In the genomic region with DNA sequence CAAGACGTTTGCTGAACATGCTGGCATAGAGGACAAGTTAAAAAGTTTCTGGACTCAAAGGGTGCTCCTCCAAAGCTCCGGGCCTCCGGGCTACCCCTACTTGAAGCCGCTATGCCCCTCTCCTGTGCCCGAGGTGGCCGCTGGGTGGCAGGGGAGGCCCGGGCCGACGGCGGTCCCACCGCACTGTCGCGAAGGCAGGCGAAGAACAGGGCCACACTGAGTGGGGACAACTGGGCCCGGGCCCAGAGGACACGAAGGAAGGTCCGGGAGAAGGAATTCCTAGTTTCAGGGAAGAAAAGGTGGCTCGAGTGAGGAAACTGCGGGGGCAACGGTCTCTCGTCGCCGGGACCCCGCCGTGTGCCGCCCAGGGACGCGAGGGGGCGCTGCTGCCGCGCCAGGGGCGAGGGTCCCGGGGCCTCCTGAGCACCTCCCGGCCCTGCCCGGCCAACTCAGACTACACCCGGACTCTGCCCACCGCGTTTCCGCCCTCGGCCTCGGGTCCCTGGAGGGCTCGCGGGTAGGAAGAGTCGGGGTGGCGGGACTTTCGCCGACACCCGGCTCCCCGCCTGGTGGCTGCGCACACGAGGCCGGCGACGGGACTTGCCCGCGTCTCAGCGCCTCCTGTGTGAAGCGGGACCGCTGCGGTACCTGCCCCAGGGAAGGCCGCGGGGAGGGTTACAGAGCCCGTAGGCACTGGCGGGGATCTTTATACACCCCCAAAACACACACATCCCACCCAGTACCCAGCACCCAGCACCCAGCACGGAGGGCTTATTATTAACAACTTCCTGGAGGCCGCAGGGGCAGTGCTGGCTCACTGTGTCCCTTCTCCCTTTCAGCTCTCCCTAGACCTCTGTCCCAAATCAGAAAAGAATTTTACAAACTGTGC, we compare ENCODE assay signal across 1 cellular context.
A peak's percentile ranks its signal among the peaks of the same experiment; 100 is the strongest.
TF ChIP-seq lines count a peak whose summit lies in the region.

No MANE protein-coding gene starts in this region.

TF ChIP-seq in WTC11, 78 proteins besides CTCF, POLR2A, EP300 and RAD21 (continued from another document and continues in another):
- TF ChIP-seq, protein P1, sequence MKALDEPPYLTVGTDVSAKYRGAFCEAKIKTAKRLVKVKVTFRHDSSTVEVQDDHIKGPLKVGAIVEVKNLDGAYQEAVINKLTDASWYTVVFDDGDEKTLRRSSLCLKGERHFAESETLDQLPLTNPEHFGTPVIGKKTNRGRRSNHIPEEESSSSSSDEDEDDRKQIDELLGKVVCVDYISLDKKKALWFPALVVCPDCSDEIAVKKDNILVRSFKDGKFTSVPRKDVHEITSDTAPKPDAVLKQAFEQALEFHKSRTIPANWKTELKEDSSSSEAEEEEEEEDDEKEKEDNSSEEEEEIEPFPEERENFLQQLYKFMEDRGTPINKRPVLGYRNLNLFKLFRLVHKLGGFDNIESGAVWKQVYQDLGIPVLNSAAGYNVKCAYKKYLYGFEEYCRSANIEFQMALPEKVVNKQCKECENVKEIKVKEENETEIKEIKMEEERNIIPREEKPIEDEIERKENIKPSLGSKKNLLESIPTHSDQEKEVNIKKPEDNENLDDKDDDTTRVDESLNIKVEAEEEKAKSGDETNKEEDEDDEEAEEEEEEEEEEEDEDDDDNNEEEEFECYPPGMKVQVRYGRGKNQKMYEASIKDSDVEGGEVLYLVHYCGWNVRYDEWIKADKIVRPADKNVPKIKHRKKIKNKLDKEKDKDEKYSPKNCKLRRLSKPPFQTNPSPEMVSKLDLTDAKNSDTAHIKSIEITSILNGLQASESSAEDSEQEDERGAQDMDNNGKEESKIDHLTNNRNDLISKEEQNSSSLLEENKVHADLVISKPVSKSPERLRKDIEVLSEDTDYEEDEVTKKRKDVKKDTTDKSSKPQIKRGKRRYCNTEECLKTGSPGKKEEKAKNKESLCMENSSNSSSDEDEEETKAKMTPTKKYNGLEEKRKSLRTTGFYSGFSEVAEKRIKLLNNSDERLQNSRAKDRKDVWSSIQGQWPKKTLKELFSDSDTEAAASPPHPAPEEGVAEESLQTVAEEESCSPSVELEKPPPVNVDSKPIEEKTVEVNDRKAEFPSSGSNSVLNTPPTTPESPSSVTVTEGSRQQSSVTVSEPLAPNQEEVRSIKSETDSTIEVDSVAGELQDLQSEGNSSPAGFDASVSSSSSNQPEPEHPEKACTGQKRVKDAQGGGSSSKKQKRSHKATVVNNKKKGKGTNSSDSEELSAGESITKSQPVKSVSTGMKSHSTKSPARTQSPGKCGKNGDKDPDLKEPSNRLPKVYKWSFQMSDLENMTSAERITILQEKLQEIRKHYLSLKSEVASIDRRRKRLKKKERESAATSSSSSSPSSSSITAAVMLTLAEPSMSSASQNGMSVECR (CRISPR knock-in tag; IDR thresholded peaks at IDR 0.05; ENCODE audit: borderline replicate concordance) = no peak
- no peak for TF ChIP-seq NR2C2 (CRISPR knock-in tag; IDR thresholded peaks at IDR 0.05)
- TF ChIP-seq TP53 (CRISPR knock-in tag; IDR thresholded peaks at IDR 0.05) = peak; percentile 55; the same call in 1 of the 2 replicates
- no peak for TF ChIP-seq JAZF1 (CRISPR knock-in tag; IDR thresholded peaks at IDR 0.05)
- no peak for TF ChIP-seq NR1H2 (CRISPR knock-in tag; IDR thresholded peaks at IDR 0.05)
- no peak for TF ChIP-seq PRRX2 (CRISPR knock-in tag; IDR thresholded peaks at IDR 0.05)
- TF ChIP-seq, protein P2, sequence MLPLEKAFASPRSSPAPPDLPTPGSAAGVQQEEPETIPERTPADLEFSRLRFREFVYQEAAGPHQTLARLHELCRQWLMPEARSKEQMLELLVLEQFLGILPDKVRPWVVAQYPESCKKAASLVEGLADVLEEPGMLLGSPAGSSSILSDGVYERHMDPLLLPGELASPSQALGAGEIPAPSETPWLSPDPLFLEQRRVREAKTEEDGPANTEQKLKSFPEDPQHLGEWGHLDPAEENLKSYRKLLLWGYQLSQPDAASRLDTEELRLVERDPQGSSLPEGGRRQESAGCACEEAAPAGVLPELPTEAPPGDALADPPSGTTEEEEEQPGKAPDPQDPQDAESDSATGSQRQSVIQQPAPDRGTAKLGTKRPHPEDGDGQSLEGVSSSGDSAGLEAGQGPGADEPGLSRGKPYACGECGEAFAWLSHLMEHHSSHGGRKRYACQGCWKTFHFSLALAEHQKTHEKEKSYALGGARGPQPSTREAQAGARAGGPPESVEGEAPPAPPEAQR (CRISPR knock-in tag; IDR thresholded peaks at IDR 0.05) = no peak
- 0 out of 2 replicates have a peak, but pooled peaks have one; percentile 37 for TF ChIP-seq NFE2L1 (CRISPR knock-in tag; IDR thresholded peaks at IDR 0.05)
- TF ChIP-seq, protein P3, sequence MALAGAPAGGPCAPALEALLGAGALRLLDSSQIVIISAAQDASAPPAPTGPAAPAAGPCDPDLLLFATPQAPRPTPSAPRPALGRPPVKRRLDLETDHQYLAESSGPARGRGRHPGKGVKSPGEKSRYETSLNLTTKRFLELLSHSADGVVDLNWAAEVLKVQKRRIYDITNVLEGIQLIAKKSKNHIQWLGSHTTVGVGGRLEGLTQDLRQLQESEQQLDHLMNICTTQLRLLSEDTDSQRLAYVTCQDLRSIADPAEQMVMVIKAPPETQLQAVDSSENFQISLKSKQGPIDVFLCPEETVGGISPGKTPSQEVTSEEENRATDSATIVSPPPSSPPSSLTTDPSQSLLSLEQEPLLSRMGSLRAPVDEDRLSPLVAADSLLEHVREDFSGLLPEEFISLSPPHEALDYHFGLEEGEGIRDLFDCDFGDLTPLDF (CRISPR knock-in tag; IDR thresholded peaks at IDR 0.05) = no peak
- no peak for TF ChIP-seq NFYB (CRISPR knock-in tag; conservative IDR thresholded peaks at IDR 0.05; ENCODE audit: low read depth)
- TF ChIP-seq GRHL2 (CRISPR knock-in tag; IDR thresholded peaks at IDR 0.05; ENCODE audit: insufficient replicate concordance, severe bottlenecking) = no peak
- no peak for TF ChIP-seq ZNF396 (CRISPR knock-in tag; IDR thresholded peaks at IDR 0.05; ENCODE audit: borderline replicate concordance)
- TF ChIP-seq, protein P4, sequence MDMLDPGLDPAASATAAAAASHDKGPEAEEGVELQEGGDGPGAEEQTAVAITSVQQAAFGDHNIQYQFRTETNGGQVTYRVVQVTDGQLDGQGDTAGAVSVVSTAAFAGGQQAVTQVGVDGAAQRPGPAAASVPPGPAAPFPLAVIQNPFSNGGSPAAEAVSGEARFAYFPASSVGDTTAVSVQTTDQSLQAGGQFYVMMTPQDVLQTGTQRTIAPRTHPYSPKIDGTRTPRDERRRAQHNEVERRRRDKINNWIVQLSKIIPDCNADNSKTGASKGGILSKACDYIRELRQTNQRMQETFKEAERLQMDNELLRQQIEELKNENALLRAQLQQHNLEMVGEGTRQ (CRISPR knock-in tag; IDR thresholded peaks at IDR 0.05) = no peak; the same call in 1 of the 2 replicates
- no peak for TF ChIP-seq ZBTB21 (CRISPR knock-in tag; IDR thresholded peaks at IDR 0.05; ENCODE audit: borderline replicate concordance)
- TF ChIP-seq, protein P5, sequence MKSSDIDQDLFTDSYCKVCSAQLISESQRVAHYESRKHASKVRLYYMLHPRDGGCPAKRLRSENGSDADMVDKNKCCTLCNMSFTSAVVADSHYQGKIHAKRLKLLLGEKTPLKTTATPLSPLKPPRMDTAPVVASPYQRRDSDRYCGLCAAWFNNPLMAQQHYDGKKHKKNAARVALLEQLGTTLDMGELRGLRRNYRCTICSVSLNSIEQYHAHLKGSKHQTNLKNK (CRISPR knock-in tag; IDR thresholded peaks at IDR 0.05) = no peak
- TF ChIP-seq SP1 (CRISPR knock-in tag; conservative IDR thresholded peaks at IDR 0.05) = no peak; the same call in 1 of the 2 replicates
- TF ChIP-seq, protein P6, sequence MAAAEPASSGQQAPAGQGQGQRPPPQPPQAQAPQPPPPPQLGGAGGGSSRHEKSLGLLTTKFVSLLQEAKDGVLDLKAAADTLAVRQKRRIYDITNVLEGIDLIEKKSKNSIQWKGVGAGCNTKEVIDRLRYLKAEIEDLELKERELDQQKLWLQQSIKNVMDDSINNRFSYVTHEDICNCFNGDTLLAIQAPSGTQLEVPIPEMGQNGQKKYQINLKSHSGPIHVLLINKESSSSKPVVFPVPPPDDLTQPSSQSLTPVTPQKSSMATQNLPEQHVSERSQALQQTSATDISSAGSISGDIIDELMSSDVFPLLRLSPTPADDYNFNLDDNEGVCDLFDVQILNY (CRISPR knock-in tag; IDR thresholded peaks at IDR 0.05) = no peak
- TF ChIP-seq ZNF416 (CRISPR knock-in tag; IDR thresholded peaks at IDR 0.05) = no peak; the same call in 1 of the 2 replicates
- TF ChIP-seq ATF1 (CRISPR knock-in tag; IDR thresholded peaks at IDR 0.05) = no peak
- no peak for TF ChIP-seq TEAD1 (CRISPR knock-in tag; IDR thresholded peaks at IDR 0.05)
- TF ChIP-seq, protein P7, sequence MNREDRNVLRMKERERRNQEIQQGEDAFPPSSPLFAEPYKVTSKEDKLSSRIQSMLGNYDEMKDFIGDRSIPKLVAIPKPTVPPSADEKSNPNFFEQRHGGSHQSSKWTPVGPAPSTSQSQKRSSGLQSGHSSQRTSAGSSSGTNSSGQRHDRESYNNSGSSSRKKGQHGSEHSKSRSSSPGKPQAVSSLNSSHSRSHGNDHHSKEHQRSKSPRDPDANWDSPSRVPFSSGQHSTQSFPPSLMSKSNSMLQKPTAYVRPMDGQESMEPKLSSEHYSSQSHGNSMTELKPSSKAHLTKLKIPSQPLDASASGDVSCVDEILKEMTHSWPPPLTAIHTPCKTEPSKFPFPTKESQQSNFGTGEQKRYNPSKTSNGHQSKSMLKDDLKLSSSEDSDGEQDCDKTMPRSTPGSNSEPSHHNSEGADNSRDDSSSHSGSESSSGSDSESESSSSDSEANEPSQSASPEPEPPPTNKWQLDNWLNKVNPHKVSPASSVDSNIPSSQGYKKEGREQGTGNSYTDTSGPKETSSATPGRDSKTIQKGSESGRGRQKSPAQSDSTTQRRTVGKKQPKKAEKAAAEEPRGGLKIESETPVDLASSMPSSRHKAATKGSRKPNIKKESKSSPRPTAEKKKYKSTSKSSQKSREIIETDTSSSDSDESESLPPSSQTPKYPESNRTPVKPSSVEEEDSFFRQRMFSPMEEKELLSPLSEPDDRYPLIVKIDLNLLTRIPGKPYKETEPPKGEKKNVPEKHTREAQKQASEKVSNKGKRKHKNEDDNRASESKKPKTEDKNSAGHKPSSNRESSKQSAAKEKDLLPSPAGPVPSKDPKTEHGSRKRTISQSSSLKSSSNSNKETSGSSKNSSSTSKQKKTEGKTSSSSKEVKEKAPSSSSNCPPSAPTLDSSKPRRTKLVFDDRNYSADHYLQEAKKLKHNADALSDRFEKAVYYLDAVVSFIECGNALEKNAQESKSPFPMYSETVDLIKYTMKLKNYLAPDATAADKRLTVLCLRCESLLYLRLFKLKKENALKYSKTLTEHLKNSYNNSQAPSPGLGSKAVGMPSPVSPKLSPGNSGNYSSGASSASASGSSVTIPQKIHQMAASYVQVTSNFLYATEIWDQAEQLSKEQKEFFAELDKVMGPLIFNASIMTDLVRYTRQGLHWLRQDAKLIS (CRISPR knock-in tag; IDR thresholded peaks at IDR 0.05; ENCODE audit: borderline replicate concordance) = no peak
- peak; percentile 29; the same call in 1 of the 2 replicates for TF ChIP-seq CREM (CRISPR knock-in tag; IDR thresholded peaks at IDR 0.05)
- TF ChIP-seq, protein P8, sequence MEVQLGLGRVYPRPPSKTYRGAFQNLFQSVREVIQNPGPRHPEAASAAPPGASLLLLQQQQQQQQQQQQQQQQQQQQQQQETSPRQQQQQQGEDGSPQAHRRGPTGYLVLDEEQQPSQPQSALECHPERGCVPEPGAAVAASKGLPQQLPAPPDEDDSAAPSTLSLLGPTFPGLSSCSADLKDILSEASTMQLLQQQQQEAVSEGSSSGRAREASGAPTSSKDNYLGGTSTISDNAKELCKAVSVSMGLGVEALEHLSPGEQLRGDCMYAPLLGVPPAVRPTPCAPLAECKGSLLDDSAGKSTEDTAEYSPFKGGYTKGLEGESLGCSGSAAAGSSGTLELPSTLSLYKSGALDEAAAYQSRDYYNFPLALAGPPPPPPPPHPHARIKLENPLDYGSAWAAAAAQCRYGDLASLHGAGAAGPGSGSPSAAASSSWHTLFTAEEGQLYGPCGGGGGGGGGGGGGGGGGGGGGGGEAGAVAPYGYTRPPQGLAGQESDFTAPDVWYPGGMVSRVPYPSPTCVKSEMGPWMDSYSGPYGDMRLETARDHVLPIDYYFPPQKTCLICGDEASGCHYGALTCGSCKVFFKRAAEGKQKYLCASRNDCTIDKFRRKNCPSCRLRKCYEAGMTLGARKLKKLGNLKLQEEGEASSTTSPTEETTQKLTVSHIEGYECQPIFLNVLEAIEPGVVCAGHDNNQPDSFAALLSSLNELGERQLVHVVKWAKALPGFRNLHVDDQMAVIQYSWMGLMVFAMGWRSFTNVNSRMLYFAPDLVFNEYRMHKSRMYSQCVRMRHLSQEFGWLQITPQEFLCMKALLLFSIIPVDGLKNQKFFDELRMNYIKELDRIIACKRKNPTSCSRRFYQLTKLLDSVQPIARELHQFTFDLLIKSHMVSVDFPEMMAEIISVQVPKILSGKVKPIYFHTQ (CRISPR knock-in tag; IDR thresholded peaks at IDR 0.05) = no peak
- TF ChIP-seq, protein P9, sequence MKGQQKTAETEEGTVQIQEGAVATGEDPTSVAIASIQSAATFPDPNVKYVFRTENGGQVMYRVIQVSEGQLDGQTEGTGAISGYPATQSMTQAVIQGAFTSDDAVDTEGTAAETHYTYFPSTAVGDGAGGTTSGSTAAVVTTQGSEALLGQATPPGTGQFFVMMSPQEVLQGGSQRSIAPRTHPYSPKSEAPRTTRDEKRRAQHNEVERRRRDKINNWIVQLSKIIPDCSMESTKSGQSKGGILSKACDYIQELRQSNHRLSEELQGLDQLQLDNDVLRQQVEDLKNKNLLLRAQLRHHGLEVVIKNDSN (CRISPR knock-in tag; IDR thresholded peaks at IDR 0.05) = no peak
- TF ChIP-seq, protein P10, sequence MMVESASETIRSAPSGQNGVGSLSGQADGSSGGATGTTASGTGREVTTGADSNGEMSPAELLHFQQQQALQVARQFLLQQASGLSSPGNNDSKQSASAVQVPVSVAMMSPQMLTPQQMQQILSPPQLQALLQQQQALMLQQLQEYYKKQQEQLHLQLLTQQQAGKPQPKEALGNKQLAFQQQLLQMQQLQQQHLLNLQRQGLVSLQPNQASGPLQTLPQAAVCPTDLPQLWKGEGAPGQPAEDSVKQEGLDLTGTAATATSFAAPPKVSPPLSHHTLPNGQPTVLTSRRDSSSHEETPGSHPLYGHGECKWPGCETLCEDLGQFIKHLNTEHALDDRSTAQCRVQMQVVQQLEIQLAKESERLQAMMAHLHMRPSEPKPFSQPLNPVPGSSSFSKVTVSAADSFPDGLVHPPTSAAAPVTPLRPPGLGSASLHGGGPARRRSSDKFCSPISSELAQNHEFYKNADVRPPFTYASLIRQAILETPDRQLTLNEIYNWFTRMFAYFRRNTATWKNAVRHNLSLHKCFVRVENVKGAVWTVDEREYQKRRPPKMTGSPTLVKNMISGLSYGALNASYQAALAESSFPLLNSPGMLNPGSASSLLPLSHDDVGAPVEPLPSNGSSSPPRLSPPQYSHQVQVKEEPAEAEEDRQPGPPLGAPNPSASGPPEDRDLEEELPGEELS (CRISPR knock-in tag; IDR thresholded peaks at IDR 0.05) = peak; percentile 31; the same call in 1 of the 2 replicates
- TF ChIP-seq, protein P11, sequence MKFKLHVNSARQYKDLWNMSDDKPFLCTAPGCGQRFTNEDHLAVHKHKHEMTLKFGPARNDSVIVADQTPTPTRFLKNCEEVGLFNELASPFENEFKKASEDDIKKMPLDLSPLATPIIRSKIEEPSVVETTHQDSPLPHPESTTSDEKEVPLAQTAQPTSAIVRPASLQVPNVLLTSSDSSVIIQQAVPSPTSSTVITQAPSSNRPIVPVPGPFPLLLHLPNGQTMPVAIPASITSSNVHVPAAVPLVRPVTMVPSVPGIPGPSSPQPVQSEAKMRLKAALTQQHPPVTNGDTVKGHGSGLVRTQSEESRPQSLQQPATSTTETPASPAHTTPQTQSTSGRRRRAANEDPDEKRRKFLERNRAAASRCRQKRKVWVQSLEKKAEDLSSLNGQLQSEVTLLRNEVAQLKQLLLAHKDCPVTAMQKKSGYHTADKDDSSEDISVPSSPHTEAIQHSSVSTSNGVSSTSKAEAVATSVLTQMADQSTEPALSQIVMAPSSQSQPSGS (CRISPR knock-in tag; IDR thresholded peaks at IDR 0.05; ENCODE audit: borderline replicate concordance, low read depth) = no peak
